8 cellular contexts compared by ENCODE assay signal in the genomic region with DNA sequence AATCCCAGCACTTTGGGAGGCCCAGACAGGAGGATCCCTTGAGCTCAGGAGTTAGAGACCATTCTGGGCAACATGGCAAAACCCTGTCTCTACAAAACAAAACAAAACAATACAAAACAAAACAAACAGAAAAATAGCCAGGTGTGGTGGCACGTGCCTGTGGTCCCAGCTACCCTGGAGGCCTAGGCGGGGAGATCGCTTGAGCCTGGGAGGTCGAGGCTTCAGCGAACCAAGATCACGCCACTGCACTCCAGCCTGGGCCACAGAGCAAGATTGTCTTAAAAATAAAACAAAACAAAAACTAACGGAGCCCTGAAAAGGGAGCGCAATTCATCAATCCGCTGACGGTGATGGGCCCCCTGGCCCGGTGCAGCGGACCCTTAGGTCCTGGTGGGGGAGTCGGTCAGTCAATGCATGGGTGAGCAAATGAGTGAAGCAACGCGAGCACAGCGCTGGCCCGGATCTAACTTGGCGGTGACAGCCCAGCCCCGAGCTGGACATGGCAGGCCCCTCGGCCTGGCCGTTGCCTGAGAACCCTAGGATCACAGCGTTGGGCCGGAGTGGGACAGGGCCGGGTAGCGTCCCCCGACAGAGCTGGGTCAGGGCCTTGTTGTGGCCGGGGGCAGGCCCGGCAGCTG. TPM values are rescaled to one million over a fixed set of nuclear protein-coding genes. Genes with fewer than 3 reads are reported as not detected.
DNase-seq lines count a peak whose midpoint lies in the region; ATAC-seq and TF ChIP-seq lines count a peak whose summit lies in the region.

No MANE protein-coding gene starts in this region.

- peak overlapping the region; percentile 79 to 85 for H3K9ac ChIP-seq in colonic mucosa (ENCODE audit: low read depth in 2 of 2, low read length in 2 of 2)

- H3K36me3 ChIP-seq in colonic mucosa: no peaks in the 10 kb centered on the region
- H3K36me3 ChIP-seq in lower lobe of right lung: no peaks in the 10 kb centered on the region
- H3K36me3 ChIP-seq in aorta (ENCODE audit: control insufficient read depth in 1 of 2, insufficient read depth in 2 of 2, low read length in 1 of 2): no peaks in the 10 kb centered on the region

- 27 to 28% methylated on average over 27 to 28 of the region's 28 CpGs for WGBS in aorta, 2 donors

- ATAC-seq in GM19397 (IDR thresholded peaks at IDR 0.05; ENCODE audit: unreplicated experiment) (peak; percentile 5), lower lobe of right lung (peak; percentile 68 to 69), aorta (ENCODE audit: low FRiP score) (peak; percentile 79), HG03520 (IDR thresholded peaks at IDR 0.05; ENCODE audit: unreplicated experiment) (no peak)

- TF ChIP-seq CTCF in AG10803 (conservative IDR thresholded peaks at IDR 0.05; ENCODE audit: low read length) (no peak), colonic mucosa (IDR thresholded peaks at IDR 0.05) (no peak), lower lobe of right lung (IDR thresholded peaks at IDR 0.05) (no peak)

- H3K9me3 ChIP-seq in colonic mucosa (no peaks in the 10 kb centered on the region), lower lobe of right lung (no peaks in the 10 kb centered on the region), aorta (ENCODE audit: control insufficient read depth, low read length) (no peaks in the 10 kb centered on the region)

- intact Hi-C loops in colonic mucosa (cut with DNase I) (no loop called here), lower lobe of right lung (cut with DNase I) (no loop called here), aorta (cut with DNase I) (loop anchor here in 1 of 2 donors (5.0 kb wide), 1 partner anchor 208 kb away; no protein-coding TSS in a partner anchor)

- H3K27me3 ChIP-seq in colonic mucosa (no peaks in the 10 kb centered on the region), lower lobe of right lung (ENCODE audit: low read depth) (no peaks in the 10 kb centered on the region), aorta (ENCODE audit: control insufficient read depth in 1 of 2, insufficient read depth in 2 of 2, low read length in 1 of 2) (no peaks in the 10 kb centered on the region)

- H3K4me1 ChIP-seq in colonic mucosa (no peaks in the 10 kb centered on the region), lower lobe of right lung (peaks cover 34% of the 10 kb centered on the region), aorta (ENCODE audit: control insufficient read depth in 1 of 2, insufficient read depth in 2 of 2, low read length in 2 of 2) (no peaks in the 10 kb centered on the region)

- DNase-seq in AG10803 (ENCODE audit: low read depth) (peak; percentile 50), LoVo (ENCODE audit: low spot score) (peak; percentile 18), colonic mucosa (peak; percentile 47), lower lobe of right lung (peak; percentile 68), aorta (peak; percentile 78 to 87), NCI-H1694 (lab: John Stamatoyannopoulos, UW) (no peak)

- peak overlapping the region; percentile 74 for H3K4me3 ChIP-seq in AG10803 (ENCODE audit: low read length)
- H3K4me3 ChIP-seq in colonic mucosa: peak overlapping the region; percentile 78
- H3K4me3 ChIP-seq in lower lobe of right lung: peak overlapping the region; percentile 76
- peak overlapping the region; percentile 42 to 43 for H3K4me3 ChIP-seq in aorta (ENCODE audit: low read length in 2 of 2)

- peak overlapping the region; percentile 79 for H3K27ac ChIP-seq in colonic mucosa
- H3K27ac ChIP-seq in lower lobe of right lung: peak overlapping the region; percentile 93
- no peak overlapping the region for H3K27ac ChIP-seq in aorta (ENCODE audit: low read depth in 1 of 2, low read length in 2 of 2)

RNA-seq across cellular contexts. Expression of gene BLM, which starts 52.4 kb away (rescaled TPM):
- total RNA-seq in colonic mucosa: 10 to 100 TPM in 1 of 2 donors, 1 to 10 TPM in 1; 3.3 to 16.7 TPM
- 2.0 TPM for total RNA-seq in lower lobe of right lung
- 1 to 10 TPM in 1 of 2 donors, under 1 TPM in 1; 0.94 to 3.2 TPM for total RNA-seq in aorta
- polyA plus RNA-seq in aorta: 1 to 10 TPM in 1 of 2 donors, not detected in 1; 1.5 TPM

Comparison
In these comparisons a context has a peak if more than half of its experiments do, and no peak if none do; other contexts are left out.
1. H3K27ac ChIP-seq: peak in colonic mucosa (single experiment) and lower lobe of right lung (single experiment); none in aorta (0 of 2).
2. Peak in every context shown above with its lines, with median percentiles within 50 percentile points of each other: H3K4me3 ChIP-seq.